Comparison of ENCODE assay signal across 6 cellular contexts in the genomic region with DNA sequence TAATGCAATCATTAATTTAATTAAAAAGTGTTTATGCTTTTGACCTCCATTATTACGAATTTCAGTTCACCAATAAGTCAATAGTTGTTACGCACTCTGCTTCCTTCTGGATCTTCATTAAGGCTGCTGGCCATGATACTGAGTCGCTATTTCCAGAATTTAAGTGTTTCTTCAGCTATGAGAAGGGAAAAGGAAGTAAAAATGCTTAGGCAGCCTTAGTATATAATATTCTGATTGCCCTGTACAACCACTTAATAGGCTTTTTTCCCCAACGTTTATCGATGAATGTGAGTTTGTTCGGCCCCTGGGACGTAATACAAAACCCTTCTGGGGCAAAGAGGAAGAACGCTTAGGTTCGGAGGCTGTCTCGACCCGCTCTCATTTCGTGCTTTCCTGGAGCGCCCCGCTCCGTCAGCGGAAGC. TPM values are rescaled to one million over a fixed set of nuclear protein-coding genes. Genes with fewer than 3 reads are reported as not detected.
DNase-seq lines count a peak whose midpoint lies in the region; ATAC-seq and TF ChIP-seq lines count a peak whose summit lies in the region.

No MANE protein-coding gene starts in this region.

- H3K36me3 Mint-ChIP-seq in activated CD8-positive, alpha-beta memory T cell treated with anti-CD3 and anti-CD28 coated beads, Interleukin-2, amount 10 ng/mL, durations not matched to agents 7 days and 5 days = peaks cover 38% of the 10 kb centered on the region
- H3K36me3 Mint-ChIP-seq in activated naive CD4-positive, alpha-beta T cell treated with anti-CD3 and anti-CD28 coated beads, Interleukin-2, amount 50 U/mL, for 72 hours = peaks cover 32 to 40% of the 10 kb centered on the region in 2 donors
- peaks cover 6% of the 10 kb centered on the region for H3K36me3 Mint-ChIP-seq in mesothelial cell of epicardium

- no peaks in the 10 kb centered on the region for H3K27me3 Mint-ChIP-seq in activated CD8-positive, alpha-beta memory T cell treated with anti-CD3 and anti-CD28 coated beads, Interleukin-2, amount 10 ng/mL, durations not matched to agents 7 days and 5 days
- no peaks in the 10 kb centered on the region for H3K27me3 Mint-ChIP-seq in mesothelial cell of epicardium (ENCODE audit: low read depth)

- peak overlapping the region; percentile 99 for H3K27ac Mint-ChIP-seq in activated CD8-positive, alpha-beta memory T cell treated with anti-CD3 and anti-CD28 coated beads, Interleukin-2, amount 10 ng/mL, durations not matched to agents 7 days and 5 days
- H3K27ac Mint-ChIP-seq in activated naive CD4-positive, alpha-beta T cell treated with anti-CD3 and anti-CD28 coated beads, Interleukin-2, amount 50 U/mL, for 72 hours = peak overlapping the region; percentile 97 to 99
- peak overlapping the region; percentile 98 for H3K27ac Mint-ChIP-seq in mesothelial cell of epicardium

- ATAC-seq in activated CD8-positive, alpha-beta memory T cell treated with anti-CD3 and anti-CD28 coated beads, Interleukin-2, amount 10 ng/mL, durations not matched to agents 7 days and 5 days = no peak
- no peak for ATAC-seq in activated naive CD4-positive, alpha-beta T cell treated with anti-CD3 and anti-CD28 coated beads, Interleukin-2, amount 50 U/mL, for 72 hours

- peak overlapping the region; percentile 90 for H3K4me3 Mint-ChIP-seq in activated CD8-positive, alpha-beta memory T cell treated with anti-CD3 and anti-CD28 coated beads, Interleukin-2, amount 10 ng/mL, durations not matched to agents 7 days and 5 days
- H3K4me3 Mint-ChIP-seq in mesothelial cell of epicardium = peak overlapping the region; percentile 89

- H3K4me1 Mint-ChIP-seq in activated CD8-positive, alpha-beta memory T cell treated with anti-CD3 and anti-CD28 coated beads, Interleukin-2, amount 10 ng/mL, durations not matched to agents 7 days and 5 days = peaks cover 68% of the 10 kb centered on the region
- H3K4me1 Mint-ChIP-seq in mesothelial cell of epicardium = peaks cover 42% of the 10 kb centered on the region

- CTCF ChIA-PET in activated CD8-positive, alpha-beta memory T cell treated with anti-CD3 and anti-CD28 coated beads, Interleukin-2, amount 10 ng/mL, durations not matched to agents 7 days and 5 days (lab: Charles Lee) = interaction anchor here (1.2 to 4.0 kb wide), 5 partner anchors 9 to 44 kb away, joined by 3 to 16 read pairs (median 7); no protein-coding TSS in a partner anchor

- H3K9me3 Mint-ChIP-seq in activated CD8-positive, alpha-beta memory T cell treated with anti-CD3 and anti-CD28 coated beads, Interleukin-2, amount 10 ng/mL, durations not matched to agents 7 days and 5 days (ENCODE audit: low read depth) = no peaks in the 10 kb centered on the region
- H3K9me3 Mint-ChIP-seq in activated naive CD4-positive, alpha-beta T cell treated with anti-CD3 and anti-CD28 coated beads, Interleukin-2, amount 50 U/mL, for 72 hours = no peaks in the 10 kb centered on the region
- no peaks in the 10 kb centered on the region for H3K9me3 Mint-ChIP-seq in mesothelial cell of epicardium

- TF ChIP-seq CTCF in mesothelial cell of epicardium (IDR thresholded peaks at IDR 0.05; ENCODE audit: unreplicated experiment) = no peak

- DNase-seq in activated CD8-positive, alpha-beta memory T cell treated with anti-CD3 and anti-CD28 coated beads, Interleukin-2, amount 10 ng/mL, durations not matched to agents 7 days and 5 days = no peak
- no peak for DNase-seq in activated CD8-positive, alpha-beta memory T cell treated with anti-CD3 and anti-CD28 coated beads for 24 hours
- DNase-seq in activated naive CD4-positive, alpha-beta T cell treated with anti-CD3 and anti-CD28 coated beads, Interleukin-2, amount 50 U/mL, for 72 hours (ENCODE audit: low spot score in 2 of 2) = no peak
- DNase-seq in mesothelial cell of epicardium (ENCODE audit: low spot score in 2 of 2, unreplicated experiment in 2 of 2) (no peak), NCI-H446 treated with DMSO at 0.1 percent for 48 hours (lab: John Stamatoyannopoulos, UW) (no peak)
- DNase-seq in activated CD4-positive, alpha-beta T cell treated with anti-CD3 and anti-CD28 coated beads for 1 hour = no peak

RNA-seq across cellular contexts. Expression of a gene that starts 0.6 kb away (rescaled TPM):
- total RNA-seq in activated CD8-positive, alpha-beta memory T cell treated with anti-CD3 and anti-CD28 coated beads, Interleukin-2, amount 10 ng/mL, durations not matched to agents 7 days and 5 days = 10 to 100 TPM; 31.7 to 32.4 TPM
- 10 to 100 TPM; 39.9 to 52.6 TPM for total RNA-seq in activated naive CD4-positive, alpha-beta T cell treated with anti-CD3 and anti-CD28 coated beads, Interleukin-2, amount 50 U/mL, for 72 hours
- total RNA-seq in mesothelial cell of epicardium = 24.6 to 26.8 TPM (median 26.8 TPM) in 3 replicates

RNA-seq across cellular contexts. Expression of a gene that starts 1.3 kb away (rescaled TPM):
- 10 to 100 TPM; 25.0 to 31.5 TPM for total RNA-seq in activated CD8-positive, alpha-beta memory T cell treated with anti-CD3 and anti-CD28 coated beads, Interleukin-2, amount 10 ng/mL, durations not matched to agents 7 days and 5 days
- 10 to 100 TPM; 27.3 to 31.7 TPM for total RNA-seq in activated naive CD4-positive, alpha-beta T cell treated with anti-CD3 and anti-CD28 coated beads, Interleukin-2, amount 50 U/mL, for 72 hours
- 64.2 to 69.1 TPM (median 64.7 TPM) in 3 replicates for total RNA-seq in mesothelial cell of epicardium

RNA-seq across cellular contexts. Expression of a gene that starts 18.5 kb away (rescaled TPM):
- not detected for total RNA-seq in activated CD8-positive, alpha-beta memory T cell treated with anti-CD3 and anti-CD28 coated beads, Interleukin-2, amount 10 ng/mL, durations not matched to agents 7 days and 5 days
- total RNA-seq in activated naive CD4-positive, alpha-beta T cell treated with anti-CD3 and anti-CD28 coated beads, Interleukin-2, amount 50 U/mL, for 72 hours = not detected
- 0.22 to 0.51 TPM (median 0.45 TPM) in 3 replicates for total RNA-seq in mesothelial cell of epicardium

RNA-seq across cellular contexts. Expression of a gene that starts 29.2 kb away (rescaled TPM):
- not detected for total RNA-seq in activated CD8-positive, alpha-beta memory T cell treated with anti-CD3 and anti-CD28 coated beads, Interleukin-2, amount 10 ng/mL, durations not matched to agents 7 days and 5 days
- total RNA-seq in activated naive CD4-positive, alpha-beta T cell treated with anti-CD3 and anti-CD28 coated beads, Interleukin-2, amount 50 U/mL, for 72 hours = not detected
- total RNA-seq in mesothelial cell of epicardium = not detected in 3 replicates

RNA-seq across cellular contexts. Expression of a gene that starts 32.5 kb away (rescaled TPM):
- 1 to 10 TPM; 1.3 to 2.5 TPM for total RNA-seq in activated CD8-positive, alpha-beta memory T cell treated with anti-CD3 and anti-CD28 coated beads, Interleukin-2, amount 10 ng/mL, durations not matched to agents 7 days and 5 days
- total RNA-seq in activated naive CD4-positive, alpha-beta T cell treated with anti-CD3 and anti-CD28 coated beads, Interleukin-2, amount 50 U/mL, for 72 hours = 1 to 10 TPM; 2.8 to 5.1 TPM
- 2.0 to 2.2 TPM (median 2.1 TPM) in 3 replicates for total RNA-seq in mesothelial cell of epicardium
